In the genomic region with DNA sequence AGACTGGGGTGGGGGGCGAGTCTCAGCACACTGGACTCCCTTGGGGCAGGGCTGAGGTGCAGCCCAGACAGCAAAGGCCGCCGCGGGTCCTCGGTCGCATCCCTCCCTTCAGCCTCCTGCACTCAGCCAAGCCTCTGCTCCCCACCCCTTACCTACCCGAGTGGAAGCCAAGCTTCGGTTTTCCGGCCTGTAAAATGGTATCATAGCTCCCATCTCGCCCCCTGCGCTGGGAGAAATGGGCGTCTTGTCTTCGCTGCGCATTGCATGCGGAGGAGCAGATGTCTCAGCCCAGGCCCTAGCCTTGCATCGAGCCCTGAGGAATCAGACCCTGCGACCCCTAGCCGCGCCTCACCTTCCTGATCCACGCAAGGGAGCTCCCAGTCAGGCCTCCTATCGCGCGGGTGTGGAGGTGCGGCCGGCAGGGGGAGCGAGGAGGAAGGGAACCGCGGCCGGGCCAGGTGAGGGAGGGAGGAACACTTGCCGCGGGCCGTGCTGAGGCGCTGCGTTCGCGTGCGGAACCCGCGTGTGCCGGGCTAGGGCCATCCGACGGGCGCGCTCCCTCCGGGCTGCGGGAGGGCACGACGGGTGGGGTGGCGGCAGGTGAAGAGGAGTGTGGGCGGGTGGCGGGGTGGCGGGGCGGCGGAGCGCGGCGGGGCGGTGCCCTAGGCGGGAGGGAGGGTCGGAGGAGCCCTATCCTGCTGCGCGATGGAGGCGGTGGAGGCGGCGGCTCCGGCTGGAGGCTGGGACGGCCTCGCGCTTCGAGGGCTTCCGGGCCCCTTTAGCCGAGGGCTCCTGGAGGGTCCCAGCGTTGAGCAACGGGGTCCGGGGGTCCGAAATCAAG, we compare ENCODE assay signal across 9 cellular contexts. TPM values are rescaled to one million over a fixed set of nuclear protein-coding genes. Genes with fewer than 3 reads are reported as not detected.
DNase-seq lines count a peak whose midpoint lies in the region; ATAC-seq and TF ChIP-seq lines count a peak whose summit lies in the region.
"Had no signal": no experiment of that assay in that cellular context is flagged by ENCODE, and none has a peak within 500 bp of the region (broad histone marks: within the 10 kb centered on the region; RNA-seq: fewer than 3 reads in every experiment).

No MANE protein-coding gene starts in this region.

- no peaks in the 10 kb centered on the region for H3K9me3 ChIP-seq in breast epithelium
- H3K9me3 ChIP-seq in lung (ENCODE audit: control insufficient read depth in 2 of 2, insufficient read depth in 1 of 2, low read length in 1 of 2) = no peaks in the 10 kb centered on the region

- H3K36me3 ChIP-seq in breast epithelium = no peaks in the 10 kb centered on the region
- no peaks in the 10 kb centered on the region for H3K36me3 ChIP-seq in lung (ENCODE audit: control insufficient read depth in 2 of 2, insufficient read depth in 2 of 2, low read length in 2 of 2)

- H3K27me3 ChIP-seq in breast epithelium = peaks cover 9 to 52% of the 10 kb centered on the region in 2 donors
- H3K27me3 ChIP-seq in lung (ENCODE audit: control insufficient read depth, insufficient read depth) = peaks cover 3% of the 10 kb centered on the region

- ATAC-seq in lung (ENCODE audit: insufficient read depth, low FRiP score) = no peak
- ATAC-seq in HG03354 (IDR thresholded peaks at IDR 0.05; ENCODE audit: poor library complexity, severe bottlenecking, unreplicated experiment) = no peak

- intact Hi-C loops in breast epithelium (cut with DNase I; ENCODE audit: low total_unique reads) = no loop called here

- WGBS in lung, 2 donors = 5% methylated on average over 50 to 76 of the region's 76 CpGs

- no peak overlapping the region; the same call in 1 of the 2 replicates for H3K4me3 ChIP-seq in WI38 (ENCODE audit: low read depth, low read length)
- peak overlapping the region; percentile 22 to 68 (median 41) for H3K4me3 ChIP-seq in breast epithelium
- no peak overlapping the region for H3K4me3 ChIP-seq in lung

- H3K4me1 ChIP-seq in breast epithelium (peaks cover 5 to 12% of the 10 kb centered on the region in 2 donors), lung (ENCODE audit: control insufficient read depth in 2 of 2, insufficient read depth in 2 of 2, low read length in 2 of 2) (peaks cover 0 to 17% of the 10 kb centered on the region in 2 donors)

- peak; percentile 90 for DNase-seq in HT-29 (ENCODE audit: low spot score)
- DNase-seq in breast epithelium (ENCODE audit: low spot score in 2 of 2) = peak; percentile 54 to 80
- DNase-seq in lung (ENCODE audit: low spot score) = peak; percentile 61
- DNase-seq in stimulated activated naive CD4-positive, alpha-beta T cell (lab: John Stamatoyannopoulos, UW) = peak; percentile 50 to 72 (median 59)
- DNase-seq in COLO829 (ENCODE audit: low spot score) = no peak

- TF ChIP-seq CTCF in C4-2B (conservative IDR thresholded peaks at IDR 0.05) (peak; percentile 90), WI38 (IDR thresholded peaks at IDR 0.05; ENCODE audit: low read depth, low read length) (0 out of 2 replicates have a peak, but pooled peaks have one; percentile 28), breast epithelium (IDR thresholded peaks at IDR 0.05) (peak; percentile 51 to 78 (median 67)), lung (IDR thresholded peaks at IDR 0.05; ENCODE audit: control extremely low read depth, extremely low read depth) (peak; percentile 43)

- no peak for TF ChIP-seq POLR2A in breast epithelium (IDR thresholded peaks at IDR 0.05)

- H3K27ac ChIP-seq in C4-2B (peak overlapping the region; percentile 36), breast epithelium (no peak overlapping the region), lung (ENCODE audit: low read depth in 1 of 2, low read length in 1 of 2) (no peak overlapping the region)

RNA-seq across cellular contexts. Expression of a gene that starts 4.1 kb away (rescaled TPM):
- not detected in 2 replicates for total RNA-seq in HT-29 (2014; rRNA removed; shearing (Covaris generic))
- total RNA-seq in breast epithelium (1 to 10 TPM in 2 of 3 donors, under 1 TPM in 1; 0.96 to 9.2 (median 2.9) TPM), lung (10 to 100 TPM in 1 of 2 donors, 1 to 10 TPM in 1; 3.4 to 19.3 TPM)
- polyA plus RNA-seq in lung = 1 to 10 TPM; 2.3 to 5.6 TPM
- total RNA-seq: temporal lobe had no signal

RNA-seq across cellular contexts. Expression of a gene that starts 33.2 kb away (rescaled TPM):
- not detected in 2 replicates for total RNA-seq in HT-29 (2014; rRNA removed; shearing (Covaris generic))
- total RNA-seq in breast epithelium (1 to 10 TPM; 1.3 to 6.2 (median 2.9) TPM), lung (1 to 10 TPM; 4.0 to 5.5 TPM)
- 1 to 10 TPM; 1.9 to 2.8 TPM for polyA plus RNA-seq in lung

RNA-seq across cellular contexts. Expression of a gene that starts 42.2 kb away (rescaled TPM):
- 0.42 TPM in 1 of 2 replicates, not detected in the other for total RNA-seq in HT-29 (2014; rRNA removed; shearing (Covaris generic))
- 10 to 100 TPM in 2 of 3 donors, 1 to 10 TPM in 1; 5.4 to 33.8 (median 18.4) TPM for total RNA-seq in breast epithelium
- 10 to 100 TPM; 16.7 to 32.5 TPM for total RNA-seq in lung
- polyA plus RNA-seq in lung = 10 to 100 TPM; 10.4 to 11.8 TPM

Comparison
In these comparisons a context has a peak if more than half of its experiments do, and no peak if none do; other contexts are left out.
1. CTCF ChIP-seq: peak in every context shown above with its lines; median percentile 90 in C4-2B; 67 in breast epithelium; 43 in lung; 28 in WI38.
2. H3K4me3 ChIP-seq: peak in breast epithelium (3 of 3); none in WI38 (single experiment) and lung (single experiment).